In the genomic region with DNA sequence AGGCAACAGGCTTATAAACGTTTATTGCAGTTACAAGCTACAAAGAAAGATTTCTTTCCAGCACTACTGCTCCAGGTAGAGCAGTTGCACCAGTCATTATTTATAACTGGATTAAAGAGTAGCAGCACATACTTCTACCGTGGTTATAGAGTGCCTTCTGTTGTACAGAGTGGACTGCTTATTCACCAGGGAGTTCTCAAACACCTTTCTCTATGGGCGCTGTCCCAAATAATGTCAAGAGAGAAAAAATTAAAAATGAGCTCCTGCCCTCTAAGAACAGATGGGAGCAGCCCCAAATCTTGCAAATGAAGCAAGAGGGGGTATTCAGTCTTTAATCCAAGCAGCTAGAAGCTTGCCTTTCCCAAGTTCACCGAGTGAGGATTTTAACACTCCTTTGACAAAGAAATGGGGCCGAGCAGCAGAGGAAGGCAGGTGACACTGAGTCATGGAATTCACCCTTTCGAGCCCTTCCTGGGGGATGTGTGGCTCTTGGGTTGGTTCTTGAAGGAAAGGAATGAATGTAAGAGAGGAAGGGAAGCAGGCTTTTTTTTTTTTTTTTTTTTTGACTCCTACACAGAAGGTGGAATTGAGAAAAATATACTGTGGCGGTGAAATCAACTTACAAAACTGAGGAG, we compare ENCODE assay signal across 10 cellular contexts.
DNase-seq lines count a peak whose midpoint lies in the region; ATAC-seq and TF ChIP-seq lines count a peak whose summit lies in the region.
"Had no signal": no experiment of that assay in that cellular context is flagged by ENCODE, and none has a peak within 500 bp of the region (broad histone marks: within the 10 kb centered on the region; RNA-seq: fewer than 3 reads in every experiment).

No MANE protein-coding gene starts in this region.

- DNase-seq in DND-41 = no peak
- DNase-seq in activated B cell treated with CpG ODN at 0.5 μM for 24 hours = no peak
- DNase-seq in kidney tubule cell (ENCODE audit: low spot score) = peak; percentile 83
- no peak for DNase-seq in cortex of kidney (lab: John Stamatoyannopoulos, UW)
- DNase-seq in mucosa of gallbladder (ENCODE audit: low spot score) = no peak
- DNase-seq in SKM-1 (lab: John Stamatoyannopoulos, UW; ENCODE audit: unreplicated experiment) = no peak
- DNase-seq: NCI-H1092 had no signal

- H3K36me3 Mint-ChIP-seq in activated B cell treated with CpG ODN at 0.5 μM for 24 hours (ENCODE audit: low read depth) = no peaks in the 10 kb centered on the region
- H3K36me3 Mint-ChIP-seq: neural progenitor cell had no signal

- intact Hi-C loops in activated B cell treated with CpG ODN at 0.5 μM for 24 hours (cut with micrococcal nuclease) = loop anchor here (1.0 kb wide), 7 partner anchors 12 to 193 kb away; a partner anchor contains a TSS

- peak overlapping the region; percentile 54 for H3K4me2 ChIP-seq in DND-41 (ENCODE audit: insufficient read depth, low read length)
- H3K4me2 ChIP-seq: neural progenitor cell had no signal

- peaks cover 2% of the 10 kb centered on the region for H3K9me3 Mint-ChIP-seq in activated B cell treated with CpG ODN at 0.5 μM for 24 hours
- H3K9me3 Mint-ChIP-seq: neural progenitor cell had no signal

- H3K27ac ChIP-seq in DND-41 (ENCODE audit: low read length) = peak overlapping the region; percentile 99
- H3K27ac ChIP-seq: neural progenitor cell had no signal

- no peaks in the 10 kb centered on the region for H4K20me1 ChIP-seq in DND-41 (ENCODE audit: insufficient read depth, low read length)

- TF ChIP-seq CTCF in DND-41 (IDR thresholded peaks at IDR 0.05; ENCODE audit: borderline replicate concordance, extremely low read depth, low read length, poor library complexity, severe bottlenecking) (no peak), activated B cell treated with CpG ODN at 0.5 μM for 24 hours (IDR thresholded peaks at IDR 0.05) (no peak)

- peaks cover 32% of the 10 kb centered on the region for H3K79me2 ChIP-seq in DND-41 (ENCODE audit: insufficient read depth, low read length)

- peak overlapping the region in 1 of 2 experiments; percentile 26; a peak in 2 of 4 replicates for H3K4me3 ChIP-seq in DND-41 (ENCODE audit: low read depth in 1 of 2, low read length in 2 of 2)
- H3K4me3 ChIP-seq: neural progenitor cell had no signal

- ATAC-seq in DND-41 (ENCODE audit: insufficient read depth, low read depth) = peak; percentile 15; the same call in 1 of the 3 replicates
- peak; percentile 21 for ATAC-seq in HG02571 (IDR thresholded peaks at IDR 0.05; ENCODE audit: unreplicated experiment)
- ATAC-seq in activated B cell treated with CpG ODN at 0.5 μM for 24 hours (ENCODE audit: low read depth) = peak; percentile 5
- no peak for ATAC-seq in HG03175 (IDR thresholded peaks at IDR 0.05; ENCODE audit: unreplicated experiment)

- H3K4me1 Mint-ChIP-seq in activated B cell treated with CpG ODN at 0.5 μM for 24 hours = peaks cover 91% of the 10 kb centered on the region

- peak overlapping the region; percentile 99 for H3K27ac Mint-ChIP-seq in activated B cell treated with CpG ODN at 0.5 μM for 24 hours
- H3K27ac Mint-ChIP-seq: neural progenitor cell had no signal

- no peaks in the 10 kb centered on the region for H3K27me3 ChIP-seq in DND-41 (ENCODE audit: insufficient read depth, low read length, poor library complexity)
- H3K27me3 ChIP-seq: neural progenitor cell had no signal

- H3K4me1 ChIP-seq in DND-41 (ENCODE audit: insufficient read depth, low read length) = peaks cover 71% of the 10 kb centered on the region

- CTCF ChIA-PET in activated B cell treated with CpG ODN at 0.5 μM for 24 hours (lab: Charles Lee) = interaction anchor here (1.3 to 7.9 kb wide), 4 partner anchors 26 to 160 kb away, joined by 3 to 83 read pairs (median 10); no protein-coding TSS in a partner anchor

- H2AFZ ChIP-seq in DND-41 (ENCODE audit: low read depth, low read length) = no peak overlapping the region; the same call in 1 of the 2 replicates

- H3K9me3 ChIP-seq in DND-41 (ENCODE audit: insufficient read depth, low read length, severe bottlenecking) = no peaks in the 10 kb centered on the region

- no peaks in the 10 kb centered on the region for H3K27me3 Mint-ChIP-seq in activated B cell treated with CpG ODN at 0.5 μM for 24 hours

- POLR2A ChIA-PET in activated B cell treated with CpG ODN at 0.5 μM for 24 hours (lab: Charles Lee) = interaction anchor here (0.5 to 7.7 kb wide), 29 partner anchors 10 to 424 kb away, joined by 3 to 388 read pairs (median 7); a partner anchor contains a TSS

- H3K36me3 ChIP-seq in DND-41 (ENCODE audit: insufficient read depth, low read length) = peaks cover 36% of the 10 kb centered on the region
- H3K36me3 ChIP-seq: neural progenitor cell had no signal

- H3K9ac ChIP-seq in DND-41 (ENCODE audit: low read depth, low read length) = peak overlapping the region; percentile 59
- H3K9ac ChIP-seq: neural progenitor cell had no signal

- peak overlapping the region; percentile 82 for H3K4me3 Mint-ChIP-seq in activated B cell treated with CpG ODN at 0.5 μM for 24 hours
- H3K4me3 Mint-ChIP-seq: neural progenitor cell had no signal
